ENCODE assay signal across 10 cellular contexts in the genomic region with DNA sequence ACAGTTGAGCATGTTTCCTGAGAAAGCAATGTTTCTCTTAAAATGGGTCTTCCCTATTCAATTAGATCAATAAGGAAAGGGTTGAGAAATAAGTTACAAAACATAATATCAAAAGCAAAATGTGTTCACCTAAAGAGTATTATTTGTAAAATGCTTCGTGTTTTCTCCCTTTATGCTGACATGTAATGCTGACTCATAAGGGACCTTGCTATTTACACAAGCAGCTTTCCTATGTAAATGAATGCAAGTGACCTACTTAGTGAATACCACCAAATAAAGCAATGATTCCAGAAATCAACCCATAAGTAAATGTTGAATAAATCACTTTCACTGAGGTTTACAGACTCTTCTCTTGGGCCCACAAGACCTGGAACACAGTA.
DNase-seq lines count a peak whose midpoint lies in the region; ATAC-seq and TF ChIP-seq lines count a peak whose summit lies in the region.
"Had no signal": no experiment of that assay in that cellular context is flagged by ENCODE, and none has a peak within 500 bp of the region (broad histone marks: within the 10 kb centered on the region; RNA-seq: fewer than 3 reads in every experiment).

No MANE protein-coding gene starts in this region.

- peak; percentile 31 to 38 for TF ChIP-seq RAD21 in liver (IDR thresholded peaks at IDR 0.05)

- H3K4me1 ChIP-seq in liver (ENCODE audit: control insufficient read depth in 4 of 4, insufficient read depth in 4 of 4, low read length in 3 of 4), result peaks cover 0 to 6% (median 0%) of the 10 kb centered on the region in 4 donors
- H3K4me1 ChIP-seq in CD4-positive, alpha-beta memory T cell (ENCODE audit: insufficient read depth, low read length), result no peaks in the 10 kb centered on the region

- intact Hi-C loops in activated naive CD4-positive, alpha-beta T cell treated with anti-CD3 and anti-CD28 coated beads for 36 hours (cut with micrococcal nuclease), result no loop called here
- intact Hi-C loops in CD4-positive, alpha-beta memory T cell (cut with micrococcal nuclease), result no loop called here

- H3K27me3 ChIP-seq in liver (ENCODE audit: control insufficient read depth in 4 of 4, insufficient read depth in 4 of 4, low read length in 3 of 4), result no peaks in the 10 kb centered on the region
- no peaks in the 10 kb centered on the region for H3K27me3 ChIP-seq in CD4-positive, alpha-beta memory T cell (ENCODE audit: insufficient read depth, low read length)

- H3K36me3 Mint-ChIP-seq in T-helper 1 cell treated with Interleukin-12 subunit alpha and Interleukin-12 subunit beta and Interleukin-4 antibody, amounts not matched to agents 30 μg/mL and 1 μg/mL, for 36 hours (ENCODE audit: low read depth), result peaks cover 38% of the 10 kb centered on the region
- peaks cover 5% of the 10 kb centered on the region for H3K36me3 Mint-ChIP-seq in activated naive CD4-positive, alpha-beta T cell treated with anti-CD3 and anti-CD28 coated beads for 36 hours (ENCODE audit: low read depth)
- H3K36me3 Mint-ChIP-seq in CD4-positive, alpha-beta memory T cell, result peaks cover 0 to 11% of the 10 kb centered on the region in 2 donors
- H3K36me3 Mint-ChIP-seq: memory B cell had no signal

- TF ChIP-seq CTCF in liver (IDR thresholded peaks at IDR 0.05; ENCODE audit: low read depth, low read length, missing input control), result no peak

- H3K27ac Mint-ChIP-seq in T-helper 1 cell treated with Interleukin-12 subunit alpha and Interleukin-12 subunit beta and Interleukin-4 antibody, amounts not matched to agents 30 μg/mL and 1 μg/mL, for 36 hours, result peak overlapping the region; percentile 49
- H3K27ac Mint-ChIP-seq in activated naive CD4-positive, alpha-beta T cell treated with anti-CD3 and anti-CD28 coated beads for 36 hours, result no peak overlapping the region
- peak overlapping the region in 1 of 7 donors; percentile 29 for H3K27ac Mint-ChIP-seq in CD4-positive, alpha-beta memory T cell
- H3K27ac Mint-ChIP-seq: memory B cell had no signal

- no peaks in the 10 kb centered on the region for H3K9me3 Mint-ChIP-seq in T-helper 1 cell treated with Interleukin-12 subunit alpha and Interleukin-12 subunit beta and Interleukin-4 antibody, amounts not matched to agents 30 μg/mL and 1 μg/mL, for 36 hours
- H3K9me3 Mint-ChIP-seq in activated naive CD4-positive, alpha-beta T cell treated with anti-CD3 and anti-CD28 coated beads for 36 hours, result no peaks in the 10 kb centered on the region
- H3K9me3 Mint-ChIP-seq in CD4-positive, alpha-beta memory T cell, result no peaks in the 10 kb centered on the region
- H3K9me3 Mint-ChIP-seq: memory B cell had no signal

- 16% methylated on average over 1 of the region's 1 CpG for WGBS in liver

- ATAC-seq in GM18517 (IDR thresholded peaks at IDR 0.05; ENCODE audit: unreplicated experiment) (peak; percentile 78), HG02759 (IDR thresholded peaks at IDR 0.05; ENCODE audit: unreplicated experiment) (peak; percentile 67)

- peak overlapping the region in 1 of 2 donors; percentile 45 for H3K9ac ChIP-seq in liver (ENCODE audit: low read depth in 1 of 2, low read length in 2 of 2)

- no peak overlapping the region for H3K4me3 Mint-ChIP-seq in T-helper 1 cell treated with Interleukin-12 subunit alpha and Interleukin-12 subunit beta and Interleukin-4 antibody, amounts not matched to agents 30 μg/mL and 1 μg/mL, for 36 hours
- H3K4me3 Mint-ChIP-seq in activated naive CD4-positive, alpha-beta T cell treated with anti-CD3 and anti-CD28 coated beads for 36 hours, result no peak overlapping the region
- H3K4me3 Mint-ChIP-seq in CD4-positive, alpha-beta memory T cell, result no peak overlapping the region
- H3K4me3 Mint-ChIP-seq: memory B cell had no signal

- H3K27me3 Mint-ChIP-seq in T-helper 1 cell treated with Interleukin-12 subunit alpha and Interleukin-12 subunit beta and Interleukin-4 antibody, amounts not matched to agents 30 μg/mL and 1 μg/mL, for 36 hours (ENCODE audit: low read depth), result no peaks in the 10 kb centered on the region
- H3K27me3 Mint-ChIP-seq in activated naive CD4-positive, alpha-beta T cell treated with anti-CD3 and anti-CD28 coated beads for 36 hours (ENCODE audit: low read depth), result no peaks in the 10 kb centered on the region
- peaks cover 0 to 1% of the 10 kb centered on the region in 2 donors for H3K27me3 Mint-ChIP-seq in CD4-positive, alpha-beta memory T cell
- H3K27me3 Mint-ChIP-seq: memory B cell had no signal

- peaks cover 11% of the 10 kb centered on the region for H3K4me1 Mint-ChIP-seq in T-helper 1 cell treated with Interleukin-12 subunit alpha and Interleukin-12 subunit beta and Interleukin-4 antibody, amounts not matched to agents 30 μg/mL and 1 μg/mL, for 36 hours (ENCODE audit: low read depth)
- no peaks in the 10 kb centered on the region for H3K4me1 Mint-ChIP-seq in activated naive CD4-positive, alpha-beta T cell treated with anti-CD3 and anti-CD28 coated beads for 36 hours (ENCODE audit: low read depth)
- H3K4me1 Mint-ChIP-seq in CD4-positive, alpha-beta memory T cell, result peaks cover 0 to 3% (median under 1%) of the 10 kb centered on the region in 4 donors

- H3K4me3 ChIP-seq in liver (ENCODE audit: low read depth in 1 of 3, low read length in 3 of 3), result no peak overlapping the region
- H3K4me3 ChIP-seq in CD4-positive, alpha-beta memory T cell (ENCODE audit: low read length in 2 of 2), result no peak overlapping the region
- H3K4me3 ChIP-seq: thoracic aorta had no signal

- CTCF ChIA-PET in activated naive CD4-positive, alpha-beta T cell treated with anti-CD3 and anti-CD28 coated beads for 36 hours (lab: Charles Lee), result no interaction called here
- CTCF ChIA-PET in CD4-positive, alpha-beta memory T cell (lab: Charles Lee; ENCODE audit: partially characterized antibody), result no interaction called here

- H3K9me3 ChIP-seq in liver (ENCODE audit: control insufficient read depth in 4 of 4, low read length in 3 of 4), result no peaks in the 10 kb centered on the region
- no peaks in the 10 kb centered on the region for H3K9me3 ChIP-seq in CD4-positive, alpha-beta memory T cell (ENCODE audit: control insufficient read depth in 1 of 2, low read length in 2 of 2)
- H3K9me3 ChIP-seq: thoracic aorta had no signal

- H3K27ac ChIP-seq in liver (ENCODE audit: low read depth in 1 of 2, low read length in 2 of 2), result peak overlapping the region; percentile 67 to 68
- H3K27ac ChIP-seq in CD4-positive, alpha-beta memory T cell (ENCODE audit: low read depth, low read length), result no peak overlapping the region
- H3K27ac ChIP-seq: thoracic aorta had no signal

- H3K36me3 ChIP-seq in liver (ENCODE audit: control insufficient read depth in 4 of 4, insufficient read depth in 3 of 4, low read depth in 1 of 4, low read length in 3 of 4), result peaks cover 0 to 3% (median 0%) of the 10 kb centered on the region in 4 donors
- H3K36me3 ChIP-seq in CD4-positive, alpha-beta memory T cell (ENCODE audit: insufficient read depth, low read length), result no peaks in the 10 kb centered on the region
- H3K36me3 ChIP-seq: thoracic aorta had no signal

- POLR2A ChIA-PET in CD4-positive, alpha-beta memory T cell (lab: Charles Lee; ENCODE audit: partially characterized antibody), result no interaction called here

- no peak for DNase-seq in activated naive CD4-positive, alpha-beta T cell treated with anti-CD3 and anti-CD28 coated beads for 36 hours
- no peak for DNase-seq in Kasumi-1 (lab: John Stamatoyannopoulos, UW)
- DNase-seq in CD4-positive, alpha-beta memory T cell, result no peak
- no peak for DNase-seq in SHP77 treated with DMSO at 0.1 percent for 48 hours (lab: John Stamatoyannopoulos, UW)

TF ChIP-seq in liver, 16 proteins besides CTCF, POLR2A, EP300 and RAD21 (continues in another document):
- TF ChIP-seq FOXA1 (IDR thresholded peaks at IDR 0.05) (peak; percentile 98), HNF4A (conservative IDR thresholded peaks at IDR 0.05) (peak; percentile 79 to 85), REST (IDR thresholded peaks at IDR 0.05) (peak; percentile 96), FOXA2 (IDR thresholded peaks at IDR 0.05) (peak; percentile 99)
- TF ChIP-seq, protein P1, sequence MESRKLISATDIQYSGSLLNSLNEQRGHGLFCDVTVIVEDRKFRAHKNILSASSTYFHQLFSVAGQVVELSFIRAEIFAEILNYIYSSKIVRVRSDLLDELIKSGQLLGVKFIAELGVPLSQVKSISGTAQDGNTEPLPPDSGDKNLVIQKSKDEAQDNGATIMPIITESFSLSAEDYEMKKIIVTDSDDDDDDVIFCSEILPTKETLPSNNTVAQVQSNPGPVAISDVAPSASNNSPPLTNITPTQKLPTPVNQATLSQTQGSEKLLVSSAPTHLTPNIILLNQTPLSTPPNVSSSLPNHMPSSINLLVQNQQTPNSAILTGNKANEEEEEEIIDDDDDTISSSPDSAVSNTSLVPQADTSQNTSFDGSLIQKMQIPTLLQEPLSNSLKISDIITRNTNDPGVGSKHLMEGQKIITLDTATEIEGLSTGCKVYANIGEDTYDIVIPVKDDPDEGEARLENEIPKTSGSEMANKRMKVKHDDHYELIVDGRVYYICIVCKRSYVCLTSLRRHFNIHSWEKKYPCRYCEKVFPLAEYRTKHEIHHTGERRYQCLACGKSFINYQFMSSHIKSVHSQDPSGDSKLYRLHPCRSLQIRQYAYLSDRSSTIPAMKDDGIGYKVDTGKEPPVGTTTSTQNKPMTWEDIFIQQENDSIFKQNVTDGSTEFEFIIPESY (IDR thresholded peaks at IDR 0.05), result peak; percentile 30
